Comparison of ENCODE assay signal across 24 cellular contexts in genomic region chr1:179937668-179938259, GRCh38. TPM values are rescaled to one million over a fixed set of nuclear protein-coding genes. Genes with fewer than 3 reads are reported as not detected.
A peak's percentile ranks its signal among the peaks of the same experiment; 100 is the strongest.
DNase-seq lines count a peak whose midpoint lies in the region; ATAC-seq and TF ChIP-seq lines count a peak whose summit lies in the region.
"Had no signal": no experiment of that assay in that cellular context is flagged by ENCODE, and none has a peak within 500 bp of the region (broad histone marks: within the 10 kb centered on the region; RNA-seq: fewer than 3 reads in every experiment).

No MANE protein-coding gene starts in this region.

- H3K4me1 ChIP-seq in Panc1 (ENCODE audit: control insufficient read depth, insufficient read depth, low read length): peaks cover 19% of the 10 kb centered on the region; the same call in 1 of the 2 replicates
- peaks cover 6% of the 10 kb centered on the region for H3K4me1 ChIP-seq in upper lobe of right lung
- H3K4me1 ChIP-seq: BLaER1 had no signal

- peak; percentile 11 for DNase-seq in activated CD4-positive, alpha-beta T cell treated with anti-CD3 and anti-CD28 coated beads, Interleukin-2, amount 10 ng/mL, durations not matched to agents 24 days and 14 days
- DNase-seq in activated CD4-positive, alpha-beta T cell treated with anti-CD3 and anti-CD28 coated beads for 36 hours: no peak
- no peak for DNase-seq in Panc1 (ENCODE audit: low read depth, low spot score)
- DNase-seq in mesothelial cell of epicardium (ENCODE audit: low spot score in 2 of 2, unreplicated experiment in 2 of 2): no peak
- no peak for DNase-seq in upper lobe of right lung
- no peak for DNase-seq in GM03348 (ENCODE audit: low spot score)
- DNase-seq: 8988T; CD4-positive, CD25-positive, alpha-beta regulatory T cell; DMS53; MM.1S; NCI-H1048; NCI-H1417; NCI-H1694; NCI-H2029 treated with DMSO at 0.1 percent for 48 hours; NCI-H2171; NCI-H226; NCI-H510A; NCI-H69; T-cell had no signal

- H3K4me3 ChIP-seq in Panc1 (ENCODE audit: low read depth in 2 of 2, low read length in 2 of 2) (no peak overlapping the region), upper lobe of right lung (no peak overlapping the region)
- H3K4me3 ChIP-seq: BLaER1, GM12878, K562 had no signal

- no peaks in the 10 kb centered on the region for H3K36me3 ChIP-seq in Panc1 (ENCODE audit: control insufficient read depth, insufficient read depth, low read length)
- H3K36me3 ChIP-seq in upper lobe of right lung: no peaks in the 10 kb centered on the region
- H3K36me3 ChIP-seq: BLaER1 had no signal

- no peaks in the 10 kb centered on the region for H3K9me3 ChIP-seq in Panc1 (ENCODE audit: control insufficient read depth, insufficient read depth, low read depth, low read length)
- H3K9me3 ChIP-seq in upper lobe of right lung: no peaks in the 10 kb centered on the region
- H3K9me3 ChIP-seq: BLaER1 had no signal

- H3K9me3 Mint-ChIP-seq in activated CD4-positive, alpha-beta T cell treated with anti-CD3 and anti-CD28 coated beads, Interleukin-2, amount 10 ng/mL, durations not matched to agents 24 days and 14 days: no peaks in the 10 kb centered on the region
- H3K9me3 Mint-ChIP-seq in activated CD4-positive, alpha-beta T cell treated with anti-CD3 and anti-CD28 coated beads for 36 hours (ENCODE audit: low read depth): no peaks in the 10 kb centered on the region
- H3K9me3 Mint-ChIP-seq in mesothelial cell of epicardium: no peaks in the 10 kb centered on the region
- H3K9me3 Mint-ChIP-seq: T-cell had no signal

- peaks cover 40% of the 10 kb centered on the region for H3K27me3 Mint-ChIP-seq in activated CD4-positive, alpha-beta T cell treated with anti-CD3 and anti-CD28 coated beads, Interleukin-2, amount 10 ng/mL, durations not matched to agents 24 days and 14 days
- H3K27me3 Mint-ChIP-seq in activated CD4-positive, alpha-beta T cell treated with anti-CD3 and anti-CD28 coated beads for 36 hours: peaks cover 2% of the 10 kb centered on the region
- no peaks in the 10 kb centered on the region for H3K27me3 Mint-ChIP-seq in mesothelial cell of epicardium (ENCODE audit: low read depth)

- H3K4me3 Mint-ChIP-seq in activated CD4-positive, alpha-beta T cell treated with anti-CD3 and anti-CD28 coated beads, Interleukin-2, amount 10 ng/mL, durations not matched to agents 24 days and 14 days: no peak overlapping the region
- no peak overlapping the region for H3K4me3 Mint-ChIP-seq in activated CD4-positive, alpha-beta T cell treated with anti-CD3 and anti-CD28 coated beads for 36 hours
- no peak overlapping the region for H3K4me3 Mint-ChIP-seq in mesothelial cell of epicardium
- H3K4me3 Mint-ChIP-seq: CD4-positive, CD25-positive, alpha-beta regulatory T cell; T-cell had no signal

- in situ Hi-C loops in Panc1 (cut with HindIII; ENCODE audit: low pct_unique_long_range_greater_than_20kb, low sequenced_read_pairs): no loop called here

- no peaks in the 10 kb centered on the region for H3K36me3 Mint-ChIP-seq in activated CD4-positive, alpha-beta T cell treated with anti-CD3 and anti-CD28 coated beads, Interleukin-2, amount 10 ng/mL, durations not matched to agents 24 days and 14 days (ENCODE audit: low read depth)
- no peaks in the 10 kb centered on the region for H3K36me3 Mint-ChIP-seq in activated CD4-positive, alpha-beta T cell treated with anti-CD3 and anti-CD28 coated beads for 36 hours (ENCODE audit: low read depth)
- H3K36me3 Mint-ChIP-seq in mesothelial cell of epicardium: no peaks in the 10 kb centered on the region
- H3K36me3 Mint-ChIP-seq: CD4-positive, CD25-positive, alpha-beta regulatory T cell; T-cell had no signal

- H3K4me1 Mint-ChIP-seq in activated CD4-positive, alpha-beta T cell treated with anti-CD3 and anti-CD28 coated beads, Interleukin-2, amount 10 ng/mL, durations not matched to agents 24 days and 14 days: peaks cover 2% of the 10 kb centered on the region
- no peaks in the 10 kb centered on the region for H3K4me1 Mint-ChIP-seq in activated CD4-positive, alpha-beta T cell treated with anti-CD3 and anti-CD28 coated beads for 36 hours
- peaks cover 25% of the 10 kb centered on the region for H3K4me1 Mint-ChIP-seq in mesothelial cell of epicardium
- H3K4me1 Mint-ChIP-seq: CD4-positive, CD25-positive, alpha-beta regulatory T cell had no signal

- intact Hi-C loops in activated CD4-positive, alpha-beta T cell treated with anti-CD3 and anti-CD28 coated beads, Interleukin-2, amount 10 ng/mL, durations not matched to agents 24 days and 14 days (cut with micrococcal nuclease): no loop called here
- intact Hi-C loops in activated CD4-positive, alpha-beta T cell treated with anti-CD3 and anti-CD28 coated beads for 36 hours (cut with DNase I, micrococcal nuclease): no loop called here
- intact Hi-C loops in Panc1 (cut with micrococcal nuclease; ENCODE audit: unreplicated experiment) (no loop called here), upper lobe of right lung (cut with DNase I) (no loop called here)

- no peaks in the 10 kb centered on the region for H3K27me3 ChIP-seq in Panc1 (ENCODE audit: control insufficient read depth, insufficient read depth, low read length)
- no peaks in the 10 kb centered on the region for H3K27me3 ChIP-seq in upper lobe of right lung
- H3K27me3 ChIP-seq: BLaER1 had no signal

- ATAC-seq in activated CD4-positive, alpha-beta T cell treated with anti-CD3 and anti-CD28 coated beads for 36 hours: no peak
- ATAC-seq in Panc1 (no peak), upper lobe of right lung (no peak), HG03108 (IDR thresholded peaks at IDR 0.05; ENCODE audit: unreplicated experiment) (no peak)
- ATAC-seq: GM12878, HCT116, K562, T-cell had no signal

- CTCF ChIA-PET in activated CD4-positive, alpha-beta T cell treated with anti-CD3 and anti-CD28 coated beads for 36 hours (lab: Charles Lee): interaction anchor here (1.2 kb wide), 1 partner anchor 11 kb away, joined by 3 read pairs; no protein-coding TSS in a partner anchor
- CTCF ChIA-PET in Panc1 (lab: Charles Lee): no interaction called here

- H3K27ac Mint-ChIP-seq in activated CD4-positive, alpha-beta T cell treated with anti-CD3 and anti-CD28 coated beads, Interleukin-2, amount 10 ng/mL, durations not matched to agents 24 days and 14 days: no peak overlapping the region
- no peak overlapping the region for H3K27ac Mint-ChIP-seq in activated CD4-positive, alpha-beta T cell treated with anti-CD3 and anti-CD28 coated beads for 36 hours
- H3K27ac Mint-ChIP-seq in mesothelial cell of epicardium: peak overlapping the region; percentile 19
- H3K27ac Mint-ChIP-seq: CD4-positive, CD25-positive, alpha-beta regulatory T cell; T-cell had no signal

- POLR2A ChIA-PET in activated CD4-positive, alpha-beta T cell treated with anti-CD3 and anti-CD28 coated beads for 36 hours (lab: Charles Lee): no interaction called here
- POLR2A ChIA-PET in Panc1 (lab: Charles Lee): interaction anchor here (0.6 kb wide), 1 partner anchor 166 kb away, joined by 3 read pairs; no protein-coding TSS in a partner anchor

- BruUV-seq in Panc1 (replicated peaks; lab: Mats Ljungman, UMichigan): no TSS peak

- no peak for TF ChIP-seq CTCF in Panc1 (IDR thresholded peaks at IDR 0.05)
- no peak for TF ChIP-seq CTCF in mesothelial cell of epicardium (IDR thresholded peaks at IDR 0.05; ENCODE audit: unreplicated experiment)
- TF ChIP-seq CTCF in upper lobe of right lung (IDR thresholded peaks at IDR 0.05): no peak

- H3K27ac ChIP-seq in Panc1 (ENCODE audit: low read length): peak overlapping the region; percentile 57; the same call in 1 of the 2 replicates
- H3K27ac ChIP-seq in upper lobe of right lung: no peak overlapping the region
- H3K27ac ChIP-seq: BLaER1 had no signal

RNA-seq across cellular contexts. Expression of gene CEP350, which starts 16.8 kb away (rescaled TPM):
- 35.0 and 43.6 TPM in 2 replicates for total RNA-seq in activated CD4-positive, alpha-beta T cell treated with anti-CD3 and anti-CD28 coated beads, Interleukin-2, amount 10 ng/mL, durations not matched to agents 24 days and 14 days
- 10 to 100 TPM; 38.2 to 42.1 TPM for total RNA-seq in activated CD4-positive, alpha-beta T cell treated with anti-CD3 and anti-CD28 coated beads for 36 hours
- total RNA-seq in Panc1 (2021; ENCODE audit: unreplicated experiment) (41.1 TPM), mesothelial cell of epicardium (54.6 to 58.0 TPM (median 55.1 TPM) in 3 replicates), upper lobe of right lung (51.2 TPM)
- 9.2 TPM for polyA plus RNA-seq in Panc1 (2012; ENCODE audit: insufficient read length)

RNA-seq across cellular contexts. Expression of gene TOR1AIP1, which starts 55.7 kb away (rescaled TPM):
- 69.2 and 77.2 TPM in 2 replicates for total RNA-seq in activated CD4-positive, alpha-beta T cell treated with anti-CD3 and anti-CD28 coated beads, Interleukin-2, amount 10 ng/mL, durations not matched to agents 24 days and 14 days
- 10 to 100 TPM; 50.1 to 71.6 TPM for total RNA-seq in activated CD4-positive, alpha-beta T cell treated with anti-CD3 and anti-CD28 coated beads for 36 hours
- total RNA-seq in Panc1 (2021; ENCODE audit: unreplicated experiment): 62.0 TPM
- polyA plus RNA-seq in Panc1 (2012; ENCODE audit: insufficient read length): 42.8 TPM
- total RNA-seq in mesothelial cell of epicardium: 20.3 to 23.3 TPM (median 23.2 TPM) in 3 replicates
- total RNA-seq in upper lobe of right lung: 68.8 TPM
